15 cellular contexts compared by ENCODE assay signal in genomic region chr20:59027746-59028320, GRCh38. TPM values are rescaled to one million over a fixed set of nuclear protein-coding genes. Genes with fewer than 3 reads are reported as not detected.
A peak's percentile ranks its signal among the peaks of the same experiment; 100 is the strongest.
DNase-seq lines count a peak whose midpoint lies in the region; ATAC-seq, FAIRE-seq and TF ChIP-seq lines count a peak whose summit lies in the region.
"Had no signal": no experiment of that assay in that cellular context is flagged by ENCODE, and none has a peak within 500 bp of the region (broad histone marks: within the 10 kb centered on the region; RNA-seq: fewer than 3 reads in every experiment).

No MANE protein-coding gene starts in this region.

- intact Hi-C loops in K562 (cut with micrococcal nuclease) (no loop called here), gastrocnemius medialis (cut with DNase I; ENCODE audit: low total_unique reads) (no loop called here)

- TF ChIP-seq POLR2A in K562 (conservative IDR thresholded peaks at IDR 0.05) (no peak), gastrocnemius medialis (IDR thresholded peaks at IDR 0.05) (no peak)

- FAIRE-seq in K562 (lab: Jason Lieb, UNC): peak; percentile 15

- TF ChIP-seq RAD21 in SK-N-SH (IDR thresholded peaks at IDR 0.05; ENCODE audit: low read length) (no peak), K562 (CRISPR knock-in tag; conservative IDR thresholded peaks at IDR 0.05 in 1 of 2, IDR thresholded peaks at IDR 0.05 in 1 of 2) (no peak)

- H3K36me3 ChIP-seq in SK-N-SH (replicated peaks in 1 of 2; ENCODE audit: control insufficient read depth in 1 of 2, insufficient read depth in 2 of 2, low read length in 1 of 2): peaks cover 55 to 78% of the 10 kb centered on the region in 2 experiments
- peaks cover 90% of the 10 kb centered on the region for H3K36me3 ChIP-seq in K562 (ENCODE audit: control insufficient read depth, insufficient read depth, low read length)
- peaks cover 0 to 66% of the 10 kb centered on the region in 2 donors for H3K36me3 ChIP-seq in gastrocnemius medialis
- peaks cover 78% of the 10 kb centered on the region for H3K36me3 ChIP-seq in BE2C

- CTCF ChIA-PET in SK-N-SH (lab: Yijun Ruan, JAX): interaction anchor here (0.8 to 1.2 kb wide), 3 partner anchors 60 to 468 kb away, joined by 3 to 4 read pairs (median 3); no protein-coding TSS in a partner anchor
- CTCF ChIA-PET in K562 (lab: Yijun Ruan, JAX; ENCODE audit: low intra/inter-chr PET ratio): no interaction called here

- no peak for DNase-seq in SK-N-SH
- DNase-seq in K562 (ENCODE audit: extremely low read depth in 1 of 4, low spot score in 3 of 4): no peak
- peak; percentile 50 for DNase-seq in non-pigmented ciliary epithelial cell (ENCODE audit: low read depth)
- DNase-seq in gastrocnemius medialis: no peak
- DNase-seq in BE2C: no peak
- DNase-seq: GOT3, MM.1S, NCI-H526 treated with DMSO at 0.1 percent for 48 hours, T-cell had no signal

- H3K4me2 ChIP-seq in SK-N-SH (peak overlapping the region; percentile 92), K562 (ENCODE audit: insufficient read depth, low read length) (no peak overlapping the region)

- H3K27ac ChIP-seq in SK-N-SH (ENCODE audit: low read depth in 2 of 2, low read length in 1 of 2) (peak overlapping the region in 1 of 2 experiments; percentile 31; a peak in 3 of 4 replicates), K562 (ENCODE audit: extremely low read depth, low read depth, low read length) (no peak overlapping the region; the same call in 2 of the 3 replicates), gastrocnemius medialis (peak overlapping the region in 1 of 4 donors; percentile 1)
- H3K27ac ChIP-seq: 22Rv1 had no signal

- H2AFZ ChIP-seq in SK-N-SH (ENCODE audit: low read depth): no peak overlapping the region
- no peak overlapping the region for H2AFZ ChIP-seq in K562 (ENCODE audit: low read depth, low read length)

- H3K9me1 ChIP-seq in K562 (ENCODE audit: control insufficient read depth, insufficient read depth, low read length): no peaks in the 10 kb centered on the region

- no peak for TF ChIP-seq EP300 in SK-N-SH (IDR thresholded peaks at IDR 0.05; ENCODE audit: borderline replicate concordance in 1 of 2, low read depth in 1 of 2, low read length in 1 of 2)
- no peak for TF ChIP-seq EP300 in K562 (IDR thresholded peaks at IDR 0.05; ENCODE audit: low read length)

- H3K27me3 ChIP-seq in SK-N-SH (ENCODE audit: insufficient read depth) (no peaks in the 10 kb centered on the region), K562 (ENCODE audit: control insufficient read depth in 2 of 2, insufficient read depth in 2 of 2, low read length in 2 of 2) (no peaks in the 10 kb centered on the region), gastrocnemius medialis (no peaks in the 10 kb centered on the region), BE2C (no peaks in the 10 kb centered on the region)

- 87% methylated on average over 8 of the region's 8 CpGs for WGBS in SK-N-SH (ENCODE audit: low lambda C conversion rate)
- 70% methylated on average over 8 of the region's 8 CpGs for WGBS in K562 (ENCODE audit: insufficient coverage, low coverage, missing lambda C conversion rate)

- H3K4me3 ChIP-seq in SK-N-SH (ENCODE audit: low read depth in 2 of 2, low read length in 1 of 2) (no peak overlapping the region), K562 (no peak overlapping the region), gastrocnemius medialis (no peak overlapping the region), BE2C (ENCODE audit: low read depth, low read length) (no peak overlapping the region)

- TF ChIP-seq CTCF in SK-N-SH (IDR thresholded peaks at IDR 0.05) (no peak), K562 (IDR thresholded peaks at IDR 0.05 in 2 of 3, conservative IDR thresholded peaks at IDR 0.05 in 1 of 3; ENCODE audit: insufficient read depth in 2 of 3, low read depth in 1 of 3, low read length in 3 of 3) (no peak), gastrocnemius medialis (IDR thresholded peaks at IDR 0.05 in 4 of 5, conservative IDR thresholded peaks at IDR 0.05 in 1 of 5) (no peak), BE2C (IDR thresholded peaks at IDR 0.05; ENCODE audit: low read depth, low read length) (no peak)

- H3K9ac ChIP-seq in SK-N-SH (no peak overlapping the region), K562 (ENCODE audit: insufficient read depth in 1 of 2, low read depth in 2 of 2, low read length in 2 of 2) (peak overlapping the region; percentile 31 to 93; a peak in 2 of 4 replicates)

- POLR2A ChIA-PET in SK-N-SH (lab: Yijun Ruan, JAX) (no interaction called here), K562 (lab: Yijun Ruan, JAX) (interaction anchor here (0.6 to 1.2 kb wide), 4 partner anchors 9 to 656 kb away, joined by 3 to 5 read pairs (median 4); no protein-coding TSS in a partner anchor)

- ATAC-seq in SK-N-SH treated with all-trans-retinoic acid at 6 μM for 48 hours: no peak
- no peak for ATAC-seq in K562
- no peak for ATAC-seq in gastrocnemius medialis
- ATAC-seq: stimulated activated memory B cell treated with anti-CD40 and anti-IgM and Interleukin-4, amounts not matched to agents 10 μg/mL and 1 μg/mL and 100 μg/mL, for 72 hours; T-cell had no signal

- no peaks in the 10 kb centered on the region for H3K9me3 ChIP-seq in SK-N-SH
- H3K9me3 ChIP-seq in K562 (replicated peaks; ENCODE audit: control insufficient read depth, insufficient read depth, low read depth, low read length): no peaks in the 10 kb centered on the region
- H3K9me3 ChIP-seq in gastrocnemius medialis: no peaks in the 10 kb centered on the region
- H3K9me3 ChIP-seq in BE2C: no peaks in the 10 kb centered on the region

- peaks cover 39% of the 10 kb centered on the region for H4K20me1 ChIP-seq in SK-N-SH (ENCODE audit: insufficient read depth)
- H4K20me1 ChIP-seq in K562 (replicated peaks; ENCODE audit: control insufficient read depth, insufficient read depth, low read length): no peaks in the 10 kb centered on the region; the same call in 1 of the 2 replicates

- no TSS peak for BruUV-seq in K562 (replicated peaks; lab: Mats Ljungman, UMichigan)

- peaks cover 6% of the 10 kb centered on the region for H3F3A ChIP-seq in SK-N-SH (replicated peaks; ENCODE audit: insufficient read depth)

- H3K9me2 ChIP-seq in SK-N-SH: no peaks in the 10 kb centered on the region

- H3K79me2 ChIP-seq in SK-N-SH (ENCODE audit: insufficient read depth) (peaks cover 79% of the 10 kb centered on the region), K562 (ENCODE audit: control insufficient read depth, insufficient read depth, low read length) (peaks cover 96% of the 10 kb centered on the region)

- peaks cover 30 to 45% of the 10 kb centered on the region in 2 experiments; a peak in 3 of 4 replicates for H3K4me1 ChIP-seq in SK-N-SH (ENCODE audit: control insufficient read depth in 1 of 2, insufficient read depth in 2 of 2, low read depth in 1 of 2, low read length in 1 of 2)
- H3K4me1 ChIP-seq in K562 (replicated peaks in 1 of 2; ENCODE audit: control insufficient read depth in 2 of 2, insufficient read depth in 2 of 2, low read length in 2 of 2): peaks cover 24 to 29% of the 10 kb centered on the region in 2 experiments; a peak in 4 of 5 replicates
- peaks cover 43 to 48% of the 10 kb centered on the region in 2 donors for H3K4me1 ChIP-seq in gastrocnemius medialis
- peaks cover 2% of the 10 kb centered on the region; the same call in 1 of the 2 replicates for H3K4me1 ChIP-seq in BE2C

- in situ Hi-C loops in K562 (cut with MboI): no loop called here
- in situ Hi-C loops in gastrocnemius medialis (cut with MboI; ENCODE audit: low sequenced_read_pairs in 4 of 4): loop anchor here in 1 of 4 donors (25.0 kb wide), 1 partner anchor 341 kb away; the partner anchor contains the start of gene NPEPL1

RNA-seq across cellular contexts. Expression of gene ATP5F1E, which starts 4.3 kb away (rescaled TPM):
- polyA plus RNA-seq in SK-N-SH (2012; rRNA removed): 48.0 and 60.8 TPM in 2 replicates
- 80.3 and 119 TPM in 2 replicates for polyA plus RNA-seq in SK-N-SH (2012; cell fraction: cytosol; rRNA removed)
- 15.0 and 17.5 TPM in 2 replicates for polyA plus RNA-seq in SK-N-SH (2012; cell fraction: nucleus; rRNA removed)
- 19.6 and 60.1 TPM in 2 replicates for total RNA-seq in K562 (2011; cell fraction: chromatin; rRNA removed; ENCODE audit: low replicate concordance)
- 23.8 and 27.5 TPM in 2 replicates for total RNA-seq in K562 (2011; cell fraction: nucleolus; rRNA removed)
- 49.5 and 88.6 TPM in 2 replicates for total RNA-seq in K562 (2011; cell fraction: nucleoplasm; rRNA removed)
- total RNA-seq in K562 (2014; rRNA removed): 49.4 and 64.1 TPM in 2 replicates
- total RNA-seq in K562 (2014; rRNA removed; fragmentation: Illumina TruSeq; extraction: Trizol): 113 and 123 TPM in 2 replicates
- total RNA-seq in K562 (2015; rRNA removed; fragmentation: Illumina TruSeq; extraction: Trizol): 98.7 and 109 TPM in 2 replicates
- 125 and 146 TPM in 2 replicates for total RNA-seq in K562 (2021)
- 140 and 167 TPM in 2 replicates for polyA plus RNA-seq in K562 (2011; rRNA removed)
- 16.9 and 37.2 TPM in 2 replicates for polyA plus RNA-seq in K562 (2011; cell fraction: cytosol; rRNA removed)
- 32.8 and 51.1 TPM in 2 replicates for polyA plus RNA-seq in K562 (2011; cell fraction: nucleus; rRNA removed)
- 66.6 and 187 TPM in 2 replicates for polyA plus RNA-seq in K562 (2012)
- polyA plus RNA-seq in K562 (2014; fragmentation: Illumina TruSeq; extraction: Trizol): 60.3 and 67.7 TPM in 2 replicates
- polyA plus RNA-seq in K562 (2014; fragmentation: Nextera tagmentation; extraction: Ambion mirVana): 100 to 1,000 TPM; 161 to 162 TPM
- 109 and 117 TPM in 2 replicates for polyA plus RNA-seq in K562 (2014; rRNA removed)
- 36.3 and 47.6 TPM in 2 replicates for polyA minus RNA-seq in K562 (2011; rRNA and poly(A)+ RNA removed)
- polyA minus RNA-seq in K562 (2011; cell fraction: cytosol; rRNA and poly(A)+ RNA removed): 19.7 and 24.7 TPM in 2 replicates
- polyA minus RNA-seq in K562 (2011; cell fraction: nucleus; rRNA and poly(A)+ RNA removed): 53.0 and 99.3 TPM in 2 replicates
- total RNA-seq in gastrocnemius medialis: 10 to 100 TPM; 27.1 to 38.2 (median 33.7) TPM
- polyA plus RNA-seq in BE2C (2012; ENCODE audit: insufficient read depth, insufficient read length, low read depth): 324 TPM

RNA-seq across cellular contexts. Expression of gene TUBB1, which starts 8.6 kb away (rescaled TPM):
- polyA plus RNA-seq in SK-N-SH (2012; rRNA removed): 0.02 TPM in 1 of 2 replicates, not detected in the other
- polyA plus RNA-seq in SK-N-SH (2012; cell fraction: cytosol; rRNA removed): not detected in 2 replicates
- polyA plus RNA-seq in SK-N-SH (2012; cell fraction: nucleus; rRNA removed): 0.01 TPM in 1 of 2 replicates, not detected in the other
- 1.4 and 3.2 TPM in 2 replicates for total RNA-seq in K562 (2011; cell fraction: chromatin; rRNA removed; ENCODE audit: low replicate concordance)
- 1.7 and 2.1 TPM in 2 replicates for total RNA-seq in K562 (2011; cell fraction: nucleolus; rRNA removed)
- total RNA-seq in K562 (2011; cell fraction: nucleoplasm; rRNA removed): 2.0 and 2.8 TPM in 2 replicates
- total RNA-seq in K562 (2014; rRNA removed): 1.7 and 2.1 TPM in 2 replicates
- total RNA-seq in K562 (2014; rRNA removed; fragmentation: Illumina TruSeq; extraction: Trizol): 2.3 and 2.8 TPM in 2 replicates
- total RNA-seq in K562 (2015; rRNA removed; fragmentation: Illumina TruSeq; extraction: Trizol): 2.0 and 2.4 TPM in 2 replicates
- total RNA-seq in K562 (2021): 1.9 and 3.9 TPM in 2 replicates
- polyA plus RNA-seq in K562 (2011; rRNA removed): 1.1 and 3.6 TPM in 2 replicates
- polyA plus RNA-seq in K562 (2011; cell fraction: cytosol; rRNA removed): 0.69 and 3.4 TPM in 2 replicates
- 0.51 and 1.8 TPM in 2 replicates for polyA plus RNA-seq in K562 (2011; cell fraction: nucleus; rRNA removed)
- polyA plus RNA-seq in K562 (2012): 2.3 and 3.8 TPM in 2 replicates
- 3.1 and 4.1 TPM in 2 replicates for polyA plus RNA-seq in K562 (2014; fragmentation: Illumina TruSeq; extraction: Trizol)
- polyA plus RNA-seq in K562 (2014; fragmentation: Nextera tagmentation; extraction: Ambion mirVana): 1 to 10 TPM; 1.5 to 1.6 TPM
- polyA plus RNA-seq in K562 (2014; rRNA removed): 1.9 and 3.0 TPM in 2 replicates
- polyA minus RNA-seq in K562 (2011; rRNA and poly(A)+ RNA removed): 1.6 and 4.3 TPM in 2 replicates
- polyA minus RNA-seq in K562 (2011; cell fraction: cytosol; rRNA and poly(A)+ RNA removed): 0.64 and 1.7 TPM in 2 replicates
- polyA minus RNA-seq in K562 (2011; cell fraction: nucleus; rRNA and poly(A)+ RNA removed): 0.89 and 1.3 TPM in 2 replicates
- under 1 TPM in 1 of 4 donors, not detected in 3; 0.07 TPM for total RNA-seq in gastrocnemius medialis
- polyA plus RNA-seq in BE2C (2012; ENCODE audit: insufficient read depth, insufficient read length, low read depth): 0.36 TPM
- total RNA-seq: activated CD8-positive, alpha-beta memory T cell treated with anti-CD3 and anti-CD28 coated beads for 36 hours; G401; glomerular endothelial cell had no signal

RNA-seq across cellular contexts. Expression of gene PRELID3B, which starts 14.8 kb away (rescaled TPM):
- polyA plus RNA-seq in SK-N-SH (2012; rRNA removed) (20.9 and 27.4 TPM in 2 replicates), K562 (2011; rRNA removed) (83.6 and 96.0 TPM in 2 replicates), K562 (2014; fragmentation: Illumina TruSeq; extraction: Trizol) (91.7 and 101 TPM in 2 replicates), K562 (2014; fragmentation: Nextera tagmentation; extraction: Ambion mirVana) (100 to 1,000 TPM; 156 to 186 TPM), K562 (2014; rRNA removed) (77.0 and 81.2 TPM in 2 replicates)
- polyA plus RNA-seq in SK-N-SH (2012; cell fraction: cytosol; rRNA removed): 38.1 and 58.8 TPM in 2 replicates
- 6.0 and 10.8 TPM in 2 replicates for polyA plus RNA-seq in SK-N-SH (2012; cell fraction: nucleus; rRNA removed)
- total RNA-seq in K562 (2011; cell fraction: chromatin; rRNA removed; ENCODE audit: low replicate concordance): 17.7 and 24.8 TPM in 2 replicates
- 16.8 and 22.2 TPM in 2 replicates for total RNA-seq in K562 (2011; cell fraction: nucleolus; rRNA removed)
- 28.7 and 35.0 TPM in 2 replicates for total RNA-seq in K562 (2011; cell fraction: nucleoplasm; rRNA removed)
- total RNA-seq in K562 (2014; rRNA removed) (90.3 and 96.8 TPM in 2 replicates), K562 (2014; rRNA removed; fragmentation: Illumina TruSeq; extraction: Trizol) (136 and 140 TPM in 2 replicates), K562 (2015; rRNA removed; fragmentation: Illumina TruSeq; extraction: Trizol) (112 and 120 TPM in 2 replicates), K562 (2021) (99.5 and 105 TPM in 2 replicates), gastrocnemius medialis (10 to 100 TPM; 31.6 to 41.3 (median 35.1) TPM)
- polyA plus RNA-seq in K562 (2011; cell fraction: cytosol; rRNA removed): 20.1 and 42.7 TPM in 2 replicates
- 74.4 and 76.8 TPM in 2 replicates for polyA plus RNA-seq in K562 (2011; cell fraction: nucleus; rRNA removed)
- 58.3 and 91.4 TPM in 2 replicates for polyA plus RNA-seq in K562 (2012)
- 151 and 154 TPM in 2 replicates for polyA minus RNA-seq in K562 (2011; rRNA and poly(A)+ RNA removed)
- 93.2 and 97.4 TPM in 2 replicates for polyA minus RNA-seq in K562 (2011; cell fraction: cytosol; rRNA and poly(A)+ RNA removed)
- polyA minus RNA-seq in K562 (2011; cell fraction: nucleus; rRNA and poly(A)+ RNA removed): 28.1 and 43.1 TPM in 2 replicates
- 104 TPM for polyA plus RNA-seq in BE2C (2012; ENCODE audit: insufficient read depth, insufficient read length, low read depth)

RNA-seq across cellular contexts. Expression of gene CTSZ, which starts 20.8 kb away (rescaled TPM):
- polyA plus RNA-seq in SK-N-SH (2012; rRNA removed) (0.03 and 0.05 TPM in 2 replicates), K562 (2011; rRNA removed) (83.8 and 93.1 TPM in 2 replicates), K562 (2014; fragmentation: Illumina TruSeq; extraction: Trizol) (123 and 143 TPM in 2 replicates), K562 (2014; fragmentation: Nextera tagmentation; extraction: Ambion mirVana) (1 to 10 TPM; 1.6 to 5.3 TPM), K562 (2014; rRNA removed) (96.2 and 107 TPM in 2 replicates)
- polyA plus RNA-seq in SK-N-SH (2012; cell fraction: cytosol; rRNA removed): 0.03 and 0.09 TPM in 2 replicates
- not detected in 2 replicates for polyA plus RNA-seq in SK-N-SH (2012; cell fraction: nucleus; rRNA removed)
- total RNA-seq in K562 (2011; cell fraction: chromatin; rRNA removed; ENCODE audit: low replicate concordance): 52.6 and 123 TPM in 2 replicates
- total RNA-seq in K562 (2011; cell fraction: nucleolus; rRNA removed): 146 and 149 TPM in 2 replicates
- 120 and 126 TPM in 2 replicates for total RNA-seq in K562 (2011; cell fraction: nucleoplasm; rRNA removed)
- total RNA-seq in K562 (2014; rRNA removed) (73.2 and 83.8 TPM in 2 replicates), K562 (2014; rRNA removed; fragmentation: Illumina TruSeq; extraction: Trizol) (62.6 and 63.8 TPM in 2 replicates), K562 (2015; rRNA removed; fragmentation: Illumina TruSeq; extraction: Trizol) (82.8 and 82.9 TPM in 2 replicates), K562 (2021) (84.7 and 97.7 TPM in 2 replicates), gastrocnemius medialis (10 to 100 TPM; 25.2 to 58.7 (median 51.9) TPM)
- 81.2 and 107 TPM in 2 replicates for polyA plus RNA-seq in K562 (2011; cell fraction: cytosol; rRNA removed)
- polyA plus RNA-seq in K562 (2011; cell fraction: nucleus; rRNA removed): 54.7 and 64.6 TPM in 2 replicates
- 79.3 and 95.2 TPM in 2 replicates for polyA plus RNA-seq in K562 (2012)
- 59.9 and 68.2 TPM in 2 replicates for polyA minus RNA-seq in K562 (2011; rRNA and poly(A)+ RNA removed)
- 34.4 and 34.8 TPM in 2 replicates for polyA minus RNA-seq in K562 (2011; cell fraction: cytosol; rRNA and poly(A)+ RNA removed)
- polyA minus RNA-seq in K562 (2011; cell fraction: nucleus; rRNA and poly(A)+ RNA removed): 24.1 and 25.5 TPM in 2 replicates
- polyA plus RNA-seq in BE2C (2012; ENCODE audit: insufficient read depth, insufficient read length, low read depth): 2.2 TPM
- total RNA-seq: G401 had no signal

RNA-seq across cellular contexts. Expression of gene NELFCD, which starts 46.8 kb away (rescaled TPM):
- polyA plus RNA-seq in SK-N-SH (2012; rRNA removed): 90.0 and 94.8 TPM in 2 replicates
- polyA plus RNA-seq in SK-N-SH (2012; cell fraction: cytosol; rRNA removed): 73.2 and 84.8 TPM in 2 replicates
- polyA plus RNA-seq in SK-N-SH (2012; cell fraction: nucleus; rRNA removed): 233 and 267 TPM in 2 replicates
- 499 and 562 TPM in 2 replicates for total RNA-seq in K562 (2011; cell fraction: chromatin; rRNA removed; ENCODE audit: low replicate concordance)
- total RNA-seq in K562 (2011; cell fraction: nucleolus; rRNA removed): 227 and 235 TPM in 2 replicates
- total RNA-seq in K562 (2011; cell fraction: nucleoplasm; rRNA removed): 274 and 301 TPM in 2 replicates
- 96.5 and 113 TPM in 2 replicates for total RNA-seq in K562 (2014; rRNA removed)
- total RNA-seq in K562 (2014; rRNA removed; fragmentation: Illumina TruSeq; extraction: Trizol): 77.9 and 80.6 TPM in 2 replicates
- total RNA-seq in K562 (2015; rRNA removed; fragmentation: Illumina TruSeq; extraction: Trizol): 84.7 and 86.6 TPM in 2 replicates
- total RNA-seq in K562 (2021): 111 and 116 TPM in 2 replicates
- 138 and 163 TPM in 2 replicates for polyA plus RNA-seq in K562 (2011; rRNA removed)
- 115 and 130 TPM in 2 replicates for polyA plus RNA-seq in K562 (2011; cell fraction: cytosol; rRNA removed)
- 305 and 361 TPM in 2 replicates for polyA plus RNA-seq in K562 (2011; cell fraction: nucleus; rRNA removed)
- 93.4 and 101 TPM in 2 replicates for polyA plus RNA-seq in K562 (2012)
- 136 and 137 TPM in 2 replicates for polyA plus RNA-seq in K562 (2014; fragmentation: Illumina TruSeq; extraction: Trizol)
- 10 to 100 TPM; 11.7 to 22.2 TPM for polyA plus RNA-seq in K562 (2014; fragmentation: Nextera tagmentation; extraction: Ambion mirVana)
- 121 and 123 TPM in 2 replicates for polyA plus RNA-seq in K562 (2014; rRNA removed)
- 159 and 203 TPM in 2 replicates for polyA minus RNA-seq in K562 (2011; rRNA and poly(A)+ RNA removed)
- 57.0 and 63.8 TPM in 2 replicates for polyA minus RNA-seq in K562 (2011; cell fraction: cytosol; rRNA and poly(A)+ RNA removed)
- polyA minus RNA-seq in K562 (2011; cell fraction: nucleus; rRNA and poly(A)+ RNA removed): 68.1 and 105 TPM in 2 replicates
- total RNA-seq in gastrocnemius medialis: 10 to 100 TPM; 37.8 to 44.3 (median 40.9) TPM
- polyA plus RNA-seq in BE2C (2012; ENCODE audit: insufficient read depth, insufficient read length, low read depth): 199 TPM
